In genomic region chr7:43249808-43250145, GRCh38 we compare ENCODE assay signal across 21 cellular contexts.
DNase-seq lines count a peak whose midpoint lies in the region; ATAC-seq and TF ChIP-seq lines count a peak whose summit lies in the region.
"Had no signal": no experiment of that assay in that cellular context is flagged by ENCODE, and none has a peak within 500 bp of the region (broad histone marks: within the 10 kb centered on the region; RNA-seq: fewer than 3 reads in every experiment).

No MANE protein-coding gene starts in this region.

- no peak for DNase-seq in BJ (ENCODE audit: low read depth)
- peak; percentile 22 for DNase-seq in RPMI8226
- peak; percentile 33 for DNase-seq in fibroblast of gingiva (ENCODE audit: low read depth)
- DNase-seq in stomach: no peak
- no peak for DNase-seq in right atrium auricular region (ENCODE audit: low spot score)
- no peak for DNase-seq in NCI-H146 treated with DMSO at 0.1 percent for 48 hours (lab: John Stamatoyannopoulos, UW; ENCODE audit: unreplicated experiment)
- no peak for DNase-seq in left ventricle myocardium inferior
- DNase-seq: activated CD8-positive, alpha-beta T cell treated with anti-CD3 and anti-CD28 coated beads, Interleukin-2, amount 10 ng/mL, durations not matched to agents 7 days and 5 days; activated naive CD4-positive, alpha-beta T cell treated with anti-CD3 and anti-CD28 coated beads for 36 hours; activated T-cell treated with anti-CD3 and anti-CD28 coated beads, Interleukin-2, amount 50 U/mL, for 24 hours; CD4-positive, alpha-beta T cell; cerebellar nuclear complex; endodermal cell; islet precursor cell; KBM-7; NCI-H1694 treated with DMSO at 0.1 percent for 48 hours; NCI-H226; retina had no signal

- TF ChIP-seq CTCF in BJ (IDR thresholded peaks at IDR 0.05; ENCODE audit: insufficient read depth, low read depth, low read length): no peak
- no peak for TF ChIP-seq CTCF in stomach (IDR thresholded peaks at IDR 0.05)
- TF ChIP-seq CTCF in right atrium auricular region (IDR thresholded peaks at IDR 0.05): no peak
- no peak for TF ChIP-seq CTCF in left ventricle myocardium inferior (IDR thresholded peaks at IDR 0.05; ENCODE audit: borderline replicate concordance)

- peaks cover 0 to 21% (median 14%) of the 10 kb centered on the region in 4 donors for H3K4me1 ChIP-seq in stomach
- H3K4me1 ChIP-seq in right atrium auricular region: no peaks in the 10 kb centered on the region
- H3K4me1 ChIP-seq in left ventricle myocardium inferior: no peaks in the 10 kb centered on the region

- CTCF ChIA-PET in BJ (lab: Yijun Ruan, JAX): interaction anchor here (0.6 to 5.7 kb wide), 8 partner anchors 9 to 328 kb away, joined by 3 to 45 read pairs (median 3); no protein-coding TSS in a partner anchor

- intact Hi-C loops in stomach (cut with DNase I; ENCODE audit: low total_unique reads) (no loop called here), left ventricle myocardium inferior (cut with micrococcal nuclease) (no loop called here)

- H3K27ac ChIP-seq in stomach (peak overlapping the region in 4 of 5 donors; percentile 28 to 71 (median 56)), right atrium auricular region (no peak overlapping the region), left ventricle myocardium inferior (replicated peaks) (no peak overlapping the region)

- H3K9me3 ChIP-seq in stomach (no peaks in the 10 kb centered on the region), right atrium auricular region (no peaks in the 10 kb centered on the region), left ventricle myocardium inferior (replicated peaks) (no peaks in the 10 kb centered on the region)

- H3K4me3 ChIP-seq in BJ (ENCODE audit: low read depth, low read length) (peak overlapping the region; percentile 34), stomach (peak overlapping the region in 3 of 4 donors; percentile 4 to 36 (median 30)), right atrium auricular region (no peak overlapping the region), left ventricle myocardium inferior (no peak overlapping the region)
- H3K4me3 ChIP-seq: GM23338, lung had no signal

- TF ChIP-seq EP300 in stomach (IDR thresholded peaks at IDR 0.05): no peak

- WGBS in stomach, 5 donors: 30 to 53% (median 33%) methylated on average over 9 of the region's 9 CpGs

- no peak for TF ChIP-seq POLR2A in stomach (IDR thresholded peaks at IDR 0.05)

- POLR2A ChIA-PET in BJ (lab: Charles Lee): no interaction called here

- ATAC-seq in GM18511 (IDR thresholded peaks at IDR 0.05; ENCODE audit: unreplicated experiment): no peak
- ATAC-seq: activated CD8-positive, alpha-beta T cell treated with anti-CD3 and anti-CD28 coated beads, Interleukin-2, amount 10 ng/mL, durations not matched to agents 7 days and 5 days had no signal

- no peaks in the 10 kb centered on the region for H3K36me3 ChIP-seq in BJ (ENCODE audit: control insufficient read depth, insufficient read depth, low read length)
- H3K36me3 ChIP-seq in stomach: no peaks in the 10 kb centered on the region
- H3K36me3 ChIP-seq in right atrium auricular region: no peaks in the 10 kb centered on the region
- H3K36me3 ChIP-seq in left ventricle myocardium inferior: no peaks in the 10 kb centered on the region

- H3K27me3 ChIP-seq in BJ (ENCODE audit: control insufficient read depth, insufficient read depth, low read length): no peaks in the 10 kb centered on the region
- no peaks in the 10 kb centered on the region for H3K27me3 ChIP-seq in stomach
- no peaks in the 10 kb centered on the region for H3K27me3 ChIP-seq in right atrium auricular region
- peaks cover 65% of the 10 kb centered on the region for H3K27me3 ChIP-seq in left ventricle myocardium inferior (ENCODE audit: low read depth)

Comparison
In these comparisons a context has a peak if more than half of its experiments do, and no peak if none do; other contexts are left out.
1. DNase-seq: peak in RPMI8226 (single experiment) and fibroblast of gingiva (single experiment); none in BJ (single experiment), stomach (single experiment), right atrium auricular region (single experiment), NCI-H146 treated with DMSO at 0.1 percent for 48 hours (single experiment) and left ventricle myocardium inferior (single experiment).
2. H3K4me3 ChIP-seq: peak in BJ (single experiment) and stomach (3 of 4); none in right atrium auricular region (0 of 2) and left ventricle myocardium inferior (single experiment).
3. H3K27ac ChIP-seq: peak in stomach (4 of 5); none in right atrium auricular region (0 of 2) and left ventricle myocardium inferior (single experiment).